ENCODE assay signal across 13 cellular contexts in the genomic region with DNA sequence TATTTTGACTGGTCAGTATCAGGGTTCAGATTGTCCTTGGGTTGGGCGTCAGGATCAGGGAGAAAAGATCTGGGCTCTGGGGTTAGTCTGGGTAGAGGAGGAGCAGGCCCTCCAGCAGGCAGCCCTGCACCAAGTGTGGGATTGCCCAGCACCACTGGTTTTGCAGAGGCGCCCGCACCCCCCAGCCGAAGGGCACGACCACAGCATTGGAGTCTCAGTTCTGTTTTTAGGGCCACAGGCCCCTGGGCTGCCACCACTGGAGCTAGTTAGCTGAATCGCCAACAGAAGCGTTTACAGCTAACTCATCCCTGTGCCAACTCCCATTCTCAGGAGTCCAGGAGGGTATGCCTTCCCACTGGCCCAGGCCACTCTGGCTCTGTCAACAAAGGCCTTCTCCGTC.
"Had no signal": no experiment of that assay in that cellular context is flagged by ENCODE, and none has a peak within 500 bp of the region (broad histone marks: within the 10 kb centered on the region; RNA-seq: fewer than 3 reads in every experiment).

No MANE protein-coding gene starts in this region.

- H3K4me3 ChIP-seq: testis had no signal

- H3K9me3 ChIP-seq: neutrophil, testis had no signal

- ATAC-seq: activated T-cell treated with anti-CD3 and anti-CD28 coated beads, Interleukin-2, amount 50 U/mL, for 4 hours; esophagus mucosa; naive thymus-derived CD4-positive, alpha-beta T cell; sciatic nerve had no signal

- H3K27ac ChIP-seq: neutrophil had no signal

- DNase-seq: activated CD4-positive, alpha-beta memory T cell treated with anti-CD3 and anti-CD28 coated beads for 36 hours; activated CD4-positive, CD25-positive, alpha-beta regulatory T cell treated with anti-CD3 and anti-CD28 coated beads, Interleukin-2, amount 50 U/mL, for 72 hours; activated gamma-delta T cell; activated naive CD8-positive, alpha-beta T cell treated with anti-CD3 and anti-CD28 coated beads for 36 hours; activated T-cell treated with anti-CD3 and anti-CD28 coated beads, Interleukin-2, amount 50 U/mL, for 4 hours; foreskin fibroblast; naive thymus-derived CD4-positive, alpha-beta T cell; stimulated activated CD4-positive, alpha-beta T cell treated with anti-CD3 and anti-CD28 coated beads, Interleukin-2, amount 100 ng/mL, for 48 hours; SW 1271; testis had no signal

- H3K27me3 ChIP-seq: neutrophil, testis had no signal
